In genomic region chr18:79798346-79798998, GRCh38 we compare ENCODE assay signal across 11 cellular contexts. TPM values are rescaled to one million over a fixed set of nuclear protein-coding genes. Genes with fewer than 3 reads are reported as not detected.
DNase-seq lines count a peak whose midpoint lies in the region; ATAC-seq lines count a peak whose summit lies in the region.
"Had no signal": no experiment of that assay in that cellular context is flagged by ENCODE, and none has a peak within 500 bp of the region (broad histone marks: within the 10 kb centered on the region; RNA-seq: fewer than 3 reads in every experiment).

No MANE protein-coding gene starts in this region.

- no peak overlapping the region for H3K14ac ChIP-seq in trophoblast cell (ENCODE audit: low read length)

- no peak overlapping the region for H4K91ac ChIP-seq in trophoblast cell (ENCODE audit: low read depth, low read length)

- peaks cover 37% of the 10 kb centered on the region for H4K20me1 ChIP-seq in BLaER1

- H3K4ac ChIP-seq in trophoblast cell (ENCODE audit: low read depth, low read length) = no peak overlapping the region

- no peaks in the 10 kb centered on the region for H3K79me2 ChIP-seq in trophoblast cell (ENCODE audit: control insufficient read depth, insufficient read depth, low read length, poor library complexity)

- intact Hi-C loops in right cardiac atrium (cut with DNase I) = no loop called here

- H3K4me1 ChIP-seq in BLaER1 = peaks cover 47% of the 10 kb centered on the region
- peaks cover 19% of the 10 kb centered on the region for H3K4me1 ChIP-seq in NT2/D1 (ENCODE audit: insufficient read depth, insufficient read length)
- H3K4me1 ChIP-seq in right cardiac atrium (ENCODE audit: control insufficient read depth, insufficient read depth, low read length) = no peaks in the 10 kb centered on the region
- peaks cover 0 to 2% of the 10 kb centered on the region in 2 experiments for H3K4me1 ChIP-seq in trophoblast cell (ENCODE audit: control insufficient read depth in 1 of 2, insufficient read depth in 2 of 2, low read length in 2 of 2)

- ATAC-seq in right cardiac atrium (no peak), GM18517 (IDR thresholded peaks at IDR 0.05; ENCODE audit: unreplicated experiment) (no peak), HG02763 (IDR thresholded peaks at IDR 0.05; ENCODE audit: unreplicated experiment) (no peak)

- H3K27me3 ChIP-seq in BLaER1 (peaks cover 83% of the 10 kb centered on the region), NT2/D1 (ENCODE audit: insufficient read depth, insufficient read length) (peaks cover 67% of the 10 kb centered on the region), right cardiac atrium (ENCODE audit: control insufficient read depth, insufficient read depth) (no peaks in the 10 kb centered on the region), trophoblast cell (ENCODE audit: insufficient read depth, low read length) (peaks cover 39% of the 10 kb centered on the region)

- no peak overlapping the region for H4K12ac ChIP-seq in trophoblast cell (ENCODE audit: low read depth, low read length)

- H3K4me2 ChIP-seq in BLaER1 (peak overlapping the region; percentile 100), trophoblast cell (ENCODE audit: low read length) (peak overlapping the region; percentile 37)

- H4K8ac ChIP-seq in trophoblast cell (ENCODE audit: low read depth, low read length) = no peak overlapping the region

- no peak overlapping the region for H2AK5ac ChIP-seq in trophoblast cell (ENCODE audit: low read length)

- 2% methylated on average over 78 of the region's 78 CpGs for WGBS in right cardiac atrium
- WGBS in trophoblast cell (ENCODE audit: extremely low coverage, insufficient coverage, insufficient read length) = no CpG with 5 or more reads among the region's 78 CpGs

- H3K23ac ChIP-seq in trophoblast cell (ENCODE audit: low read length) = no peak overlapping the region

- DNase-seq in NT2/D1 (ENCODE audit: low read depth, low spot score) (no peak), right cardiac atrium (no peak), trophoblast cell (no peak), hypothalamus (lab: John Stamatoyannopoulos, UW) (no peak), cortex of kidney (lab: John Stamatoyannopoulos, UW) (no peak)
- DNase-seq: DMS153, kidney glomerular epithelial cell, SW 1271 had no signal

- H2BK120ac ChIP-seq in trophoblast cell (ENCODE audit: insufficient read depth, low read length, poor library complexity) = no peak overlapping the region

- no peak overlapping the region for H3K18ac ChIP-seq in trophoblast cell (ENCODE audit: low read length)

- H3K4me3 ChIP-seq in BLaER1 (peak overlapping the region; percentile 64), NT2/D1 (ENCODE audit: insufficient read length, low read depth) (peak overlapping the region; percentile 52), right cardiac atrium (ENCODE audit: low read length) (peak overlapping the region; percentile 38), trophoblast cell (ENCODE audit: low read depth, low read length) (no peak overlapping the region)

- H2BK5ac ChIP-seq in trophoblast cell (ENCODE audit: low read depth, low read length, poor library complexity) = no peak overlapping the region

- no peak overlapping the region for H2BK12ac ChIP-seq in trophoblast cell (ENCODE audit: low read length)

- no peaks in the 10 kb centered on the region for H3K36me3 ChIP-seq in BLaER1
- H3K36me3 ChIP-seq in NT2/D1 (ENCODE audit: insufficient read depth, insufficient read length, low read length) = no peaks in the 10 kb centered on the region
- no peaks in the 10 kb centered on the region for H3K36me3 ChIP-seq in trophoblast cell (ENCODE audit: control insufficient read depth in 1 of 2, insufficient read depth in 2 of 2, low read length in 2 of 2)

- H3K27ac ChIP-seq in BLaER1 = no peak overlapping the region
- H3K27ac ChIP-seq in right cardiac atrium (ENCODE audit: low read length) = no peak overlapping the region
- no peak overlapping the region for H3K27ac ChIP-seq in trophoblast cell (ENCODE audit: low read depth, low read length)

- H3K9ac ChIP-seq in BLaER1 = no peak overlapping the region
- H3K9ac ChIP-seq in NT2/D1 (ENCODE audit: insufficient read length, low read depth) = peak overlapping the region; percentile 72
- H3K9ac ChIP-seq in trophoblast cell (ENCODE audit: low read length) = no peak overlapping the region

- H3K79me1 ChIP-seq in trophoblast cell (ENCODE audit: low read length) = no peaks in the 10 kb centered on the region

- H2AFZ ChIP-seq in trophoblast cell (ENCODE audit: insufficient read depth, low read length, poor library complexity) = no peak overlapping the region

- H3K9me3 ChIP-seq in BLaER1 (no peaks in the 10 kb centered on the region), NT2/D1 (ENCODE audit: insufficient read depth, low read length) (no peaks in the 10 kb centered on the region), right cardiac atrium (ENCODE audit: control insufficient read depth, low read length) (no peaks in the 10 kb centered on the region), trophoblast cell (ENCODE audit: insufficient read depth, low read depth, low read length) (peaks cover 4% of the 10 kb centered on the region)

RNA-seq across cellular contexts. Expression of gene KCNG2, which starts 0.7 kb away (rescaled TPM):
- total RNA-seq in right cardiac atrium = under 1 TPM in 2 of 4 donors, not detected in 2; 0.15 to 0.37 TPM
- not detected for polyA plus RNA-seq in right cardiac atrium
- not detected in 2 replicates for polyA plus RNA-seq in trophoblast cell (2013)
